Comparison of ENCODE assay signal across 9 cellular contexts in the genomic region with DNA sequence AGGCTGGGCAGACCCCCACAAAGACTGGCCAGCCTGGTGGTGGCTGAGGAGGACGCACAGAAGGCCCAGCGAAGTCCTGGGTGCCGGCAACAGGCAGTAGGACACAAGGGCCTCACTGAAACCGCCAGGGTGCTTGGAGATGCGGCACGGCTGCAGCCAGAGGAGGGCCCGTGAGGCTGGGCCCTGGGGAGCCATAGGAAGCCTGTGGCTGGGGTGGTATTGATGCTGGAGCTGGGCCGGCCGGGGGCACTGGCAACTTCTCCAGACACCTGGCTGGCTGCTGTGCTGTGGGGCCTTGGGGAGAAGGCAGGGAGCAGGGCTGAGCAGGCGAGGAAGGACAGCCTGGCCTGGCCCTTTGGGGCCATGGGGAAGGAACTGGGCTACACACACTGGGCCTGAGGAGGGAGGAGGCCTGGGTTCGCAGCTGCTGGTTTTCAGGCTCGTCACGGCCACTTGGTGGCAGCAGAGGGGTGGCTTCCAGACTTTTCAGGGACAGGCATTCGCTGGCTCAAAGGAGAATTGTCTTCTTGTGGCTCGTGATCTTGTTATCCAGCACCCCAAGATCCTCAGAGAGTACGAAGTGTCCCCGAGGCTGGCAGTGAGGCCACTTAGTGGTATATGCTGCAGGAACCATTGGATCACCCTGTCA. TPM values are rescaled to one million over a fixed set of nuclear protein-coding genes. Genes with fewer than 3 reads are reported as not detected.
A peak's percentile ranks its signal among the peaks of the same experiment; 100 is the strongest.
DNase-seq lines count a peak whose midpoint lies in the region; ATAC-seq and TF ChIP-seq lines count a peak whose summit lies in the region.
"Had no signal": no experiment of that assay in that cellular context is flagged by ENCODE, and none has a peak within 500 bp of the region (broad histone marks: within the 10 kb centered on the region; RNA-seq: fewer than 3 reads in every experiment).

No MANE protein-coding gene starts in this region.

- H3K27me3 ChIP-seq in HL-60 (ENCODE audit: insufficient read depth, poor library complexity, severe bottlenecking), result no peaks in the 10 kb centered on the region

- no peak overlapping the region for H3K4me3 ChIP-seq in HL-60 (replicated peaks; ENCODE audit: insufficient read depth, low read length)

- CTCF ChIA-PET in activated naive CD4-positive, alpha-beta T cell treated with anti-CD3 and anti-CD28 coated beads for 36 hours (lab: Charles Lee), result interaction anchor here (0.7 to 3.2 kb wide), 11 partner anchors 10 to 113 kb away, joined by 3 to 16 read pairs (median 3); no protein-coding TSS in a partner anchor

- H3K4me1 Mint-ChIP-seq in activated naive CD4-positive, alpha-beta T cell treated with anti-CD3 and anti-CD28 coated beads for 36 hours (ENCODE audit: low read depth), result no peaks in the 10 kb centered on the region
- no peaks in the 10 kb centered on the region for H3K4me1 Mint-ChIP-seq in progenitor cell of endocrine pancreas (ENCODE audit: low read depth)

- no peaks in the 10 kb centered on the region for H3K27me3 Mint-ChIP-seq in activated naive CD4-positive, alpha-beta T cell treated with anti-CD3 and anti-CD28 coated beads for 36 hours (ENCODE audit: low read depth)
- peaks cover 19% of the 10 kb centered on the region for H3K27me3 Mint-ChIP-seq in progenitor cell of endocrine pancreas

- peak; percentile 93 for ATAC-seq in SK-N-SH treated with all-trans-retinoic acid at 6 μM for 48 hours
- ATAC-seq in HG03521 (IDR thresholded peaks at IDR 0.05; ENCODE audit: unreplicated experiment), result no peak

- H3K27ac Mint-ChIP-seq in activated naive CD4-positive, alpha-beta T cell treated with anti-CD3 and anti-CD28 coated beads for 36 hours, result no peak overlapping the region
- no peak overlapping the region for H3K27ac Mint-ChIP-seq in progenitor cell of endocrine pancreas
- H3K27ac Mint-ChIP-seq: T-helper 1 cell treated with Interleukin-12 subunit alpha and Interleukin-12 subunit beta and Interleukin-4 antibody, amounts not matched to agents 30 μg/mL and 1 μg/mL, for 36 hours had no signal

- no peak overlapping the region for H3K27ac ChIP-seq in HL-60 (replicated peaks)

- DNase-seq in DMS114 treated with DMSO at 0.1 percent for 48 hours (lab: John Stamatoyannopoulos, UW; ENCODE audit: unreplicated experiment) (peak; percentile 1), HL-60 (ENCODE audit: low read depth in 1 of 2, low spot score in 1 of 2) (peak; percentile 25 to 68), glomerular visceral epithelial cell (ENCODE audit: extremely low spot score) (peak; percentile 40), progenitor cell of endocrine pancreas (ENCODE audit: low spot score, unreplicated experiment) (peak; percentile 50), GOT3 (lab: John Stamatoyannopoulos, UW) (no peak)
- peak; percentile 75 for DNase-seq in activated naive CD4-positive, alpha-beta T cell treated with anti-CD3 and anti-CD28 coated beads for 36 hours

- TF ChIP-seq CTCF in HL-60 (IDR thresholded peaks at IDR 0.05; ENCODE audit: insufficient read depth, low read length), result peak; percentile 27
- TF ChIP-seq CTCF in progenitor cell of endocrine pancreas (IDR thresholded peaks at IDR 0.05; ENCODE audit: unreplicated experiment), result peak; percentile 60

- no peak overlapping the region for H3K4me3 Mint-ChIP-seq in activated naive CD4-positive, alpha-beta T cell treated with anti-CD3 and anti-CD28 coated beads for 36 hours
- H3K4me3 Mint-ChIP-seq in progenitor cell of endocrine pancreas (ENCODE audit: low read depth), result no peak overlapping the region
- H3K4me3 Mint-ChIP-seq: T-helper 1 cell treated with Interleukin-12 subunit alpha and Interleukin-12 subunit beta and Interleukin-4 antibody, amounts not matched to agents 30 μg/mL and 1 μg/mL, for 36 hours had no signal

- H3K36me3 Mint-ChIP-seq in activated naive CD4-positive, alpha-beta T cell treated with anti-CD3 and anti-CD28 coated beads for 36 hours (ENCODE audit: low read depth), result no peaks in the 10 kb centered on the region
- no peaks in the 10 kb centered on the region for H3K36me3 Mint-ChIP-seq in progenitor cell of endocrine pancreas (ENCODE audit: insufficient read depth)

- no peaks in the 10 kb centered on the region for H3K9me3 Mint-ChIP-seq in activated naive CD4-positive, alpha-beta T cell treated with anti-CD3 and anti-CD28 coated beads for 36 hours
- peaks cover 14% of the 10 kb centered on the region for H3K9me3 Mint-ChIP-seq in progenitor cell of endocrine pancreas (ENCODE audit: low read depth)
- H3K9me3 Mint-ChIP-seq: T-helper 1 cell treated with Interleukin-12 subunit alpha and Interleukin-12 subunit beta and Interleukin-4 antibody, amounts not matched to agents 30 μg/mL and 1 μg/mL, for 36 hours had no signal

- intact Hi-C loops in activated naive CD4-positive, alpha-beta T cell treated with anti-CD3 and anti-CD28 coated beads for 36 hours (cut with micrococcal nuclease), result loop anchor here (1.0 to 5.0 kb wide), 4 partner anchors 58 to 114 kb away; no protein-coding TSS in a partner anchor

TF ChIP-seq in SK-N-SH treated with all-trans-retinoic acid at 6 μM for 48 hours, 23 proteins besides CTCF, POLR2A, EP300 and RAD21 (continues in another document):
- no peak for TF ChIP-seq ZNF8 (CRISPR knock-in tag; IDR thresholded peaks at IDR 0.05)
- TF ChIP-seq RARB (CRISPR knock-in tag; IDR thresholded peaks at IDR 0.05), result no peak
- no peak for TF ChIP-seq ZFP30 (CRISPR knock-in tag; IDR thresholded peaks at IDR 0.05)
- TF ChIP-seq TCF4 (CRISPR knock-in tag; IDR thresholded peaks at IDR 0.05; ENCODE audit: borderline replicate concordance), result no peak
- TF ChIP-seq ZC3H10 (CRISPR knock-in tag; IDR thresholded peaks at IDR 0.05), result no peak
- TF ChIP-seq CSDC2 (CRISPR knock-in tag; IDR thresholded peaks at IDR 0.05), result no peak
- no peak for TF ChIP-seq SNAI2 (CRISPR knock-in tag; IDR thresholded peaks at IDR 0.05)
- TF ChIP-seq ISL1 (CRISPR knock-in tag; IDR thresholded peaks at IDR 0.05), result no peak
- TF ChIP-seq, protein P1, sequence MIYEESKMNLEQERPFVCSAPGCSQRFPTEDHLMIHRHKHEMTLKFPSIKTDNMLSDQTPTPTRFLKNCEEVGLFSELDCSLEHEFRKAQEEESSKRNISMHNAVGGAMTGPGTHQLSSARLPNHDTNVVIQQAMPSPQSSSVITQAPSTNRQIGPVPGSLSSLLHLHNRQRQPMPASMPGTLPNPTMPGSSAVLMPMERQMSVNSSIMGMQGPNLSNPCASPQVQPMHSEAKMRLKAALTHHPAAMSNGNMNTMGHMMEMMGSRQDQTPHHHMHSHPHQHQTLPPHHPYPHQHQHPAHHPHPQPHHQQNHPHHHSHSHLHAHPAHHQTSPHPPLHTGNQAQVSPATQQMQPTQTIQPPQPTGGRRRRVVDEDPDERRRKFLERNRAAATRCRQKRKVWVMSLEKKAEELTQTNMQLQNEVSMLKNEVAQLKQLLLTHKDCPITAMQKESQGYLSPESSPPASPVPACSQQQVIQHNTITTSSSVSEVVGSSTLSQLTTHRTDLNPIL (CRISPR knock-in tag; IDR thresholded peaks at IDR 0.05; ENCODE audit: low read depth), result no peak
- TF ChIP-seq, protein P2, sequence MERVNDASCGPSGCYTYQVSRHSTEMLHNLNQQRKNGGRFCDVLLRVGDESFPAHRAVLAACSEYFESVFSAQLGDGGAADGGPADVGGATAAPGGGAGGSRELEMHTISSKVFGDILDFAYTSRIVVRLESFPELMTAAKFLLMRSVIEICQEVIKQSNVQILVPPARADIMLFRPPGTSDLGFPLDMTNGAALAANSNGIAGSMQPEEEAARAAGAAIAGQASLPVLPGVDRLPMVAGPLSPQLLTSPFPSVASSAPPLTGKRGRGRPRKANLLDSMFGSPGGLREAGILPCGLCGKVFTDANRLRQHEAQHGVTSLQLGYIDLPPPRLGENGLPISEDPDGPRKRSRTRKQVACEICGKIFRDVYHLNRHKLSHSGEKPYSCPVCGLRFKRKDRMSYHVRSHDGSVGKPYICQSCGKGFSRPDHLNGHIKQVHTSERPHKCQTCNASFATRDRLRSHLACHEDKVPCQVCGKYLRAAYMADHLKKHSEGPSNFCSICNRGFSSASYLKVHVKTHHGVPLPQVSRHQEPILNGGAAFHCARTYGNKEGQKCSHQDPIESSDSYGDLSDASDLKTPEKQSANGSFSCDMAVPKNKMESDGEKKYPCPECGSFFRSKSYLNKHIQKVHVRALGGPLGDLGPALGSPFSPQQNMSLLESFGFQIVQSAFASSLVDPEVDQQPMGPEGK (CRISPR knock-in tag; IDR thresholded peaks at IDR 0.05; ENCODE audit: borderline replicate concordance), result no peak
- TF ChIP-seq ARNTL (CRISPR knock-in tag; IDR thresholded peaks at IDR 0.05; ENCODE audit: borderline replicate concordance, low read depth), result no peak
- TF ChIP-seq ZNF565 (CRISPR knock-in tag; conservative IDR thresholded peaks at IDR 0.05; ENCODE audit: low read depth), result no peak
- TF ChIP-seq BACH2 (CRISPR knock-in tag; IDR thresholded peaks at IDR 0.05; ENCODE audit: borderline replicate concordance), result no peak
- TF ChIP-seq, protein P3, sequence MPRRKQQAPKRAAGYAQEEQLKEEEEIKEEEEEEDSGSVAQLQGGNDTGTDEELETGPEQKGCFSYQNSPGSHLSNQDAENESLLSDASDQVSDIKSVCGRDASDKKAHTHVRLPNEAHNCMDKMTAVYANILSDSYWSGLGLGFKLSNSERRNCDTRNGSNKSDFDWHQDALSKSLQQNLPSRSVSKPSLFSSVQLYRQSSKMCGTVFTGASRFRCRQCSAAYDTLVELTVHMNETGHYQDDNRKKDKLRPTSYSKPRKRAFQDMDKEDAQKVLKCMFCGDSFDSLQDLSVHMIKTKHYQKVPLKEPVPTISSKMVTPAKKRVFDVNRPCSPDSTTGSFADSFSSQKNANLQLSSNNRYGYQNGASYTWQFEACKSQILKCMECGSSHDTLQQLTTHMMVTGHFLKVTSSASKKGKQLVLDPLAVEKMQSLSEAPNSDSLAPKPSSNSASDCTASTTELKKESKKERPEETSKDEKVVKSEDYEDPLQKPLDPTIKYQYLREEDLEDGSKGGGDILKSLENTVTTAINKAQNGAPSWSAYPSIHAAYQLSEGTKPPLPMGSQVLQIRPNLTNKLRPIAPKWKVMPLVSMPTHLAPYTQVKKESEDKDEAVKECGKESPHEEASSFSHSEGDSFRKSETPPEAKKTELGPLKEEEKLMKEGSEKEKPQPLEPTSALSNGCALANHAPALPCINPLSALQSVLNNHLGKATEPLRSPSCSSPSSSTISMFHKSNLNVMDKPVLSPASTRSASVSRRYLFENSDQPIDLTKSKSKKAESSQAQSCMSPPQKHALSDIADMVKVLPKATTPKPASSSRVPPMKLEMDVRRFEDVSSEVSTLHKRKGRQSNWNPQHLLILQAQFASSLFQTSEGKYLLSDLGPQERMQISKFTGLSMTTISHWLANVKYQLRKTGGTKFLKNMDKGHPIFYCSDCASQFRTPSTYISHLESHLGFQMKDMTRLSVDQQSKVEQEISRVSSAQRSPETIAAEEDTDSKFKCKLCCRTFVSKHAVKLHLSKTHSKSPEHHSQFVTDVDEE (CRISPR knock-in tag; IDR thresholded peaks at IDR 0.05), result no peak

RNA-seq across cellular contexts. Expression of a gene that starts 37.2 kb away (rescaled TPM):
- total RNA-seq in activated naive CD4-positive, alpha-beta T cell treated with anti-CD3 and anti-CD28 coated beads for 36 hours, result not detected
- 0.11 and 0.60 TPM in 2 replicates for total RNA-seq in progenitor cell of endocrine pancreas

RNA-seq across cellular contexts. Expression of a gene that starts 44.3 kb away (rescaled TPM):
- total RNA-seq in activated naive CD4-positive, alpha-beta T cell treated with anti-CD3 and anti-CD28 coated beads for 36 hours, result 10 to 100 TPM; 13.4 to 15.1 TPM
- 19.1 and 19.2 TPM in 2 replicates for total RNA-seq in progenitor cell of endocrine pancreas

RNA-seq across cellular contexts. Expression of a gene that starts 59.9 kb away (rescaled TPM):
- not detected for total RNA-seq in activated naive CD4-positive, alpha-beta T cell treated with anti-CD3 and anti-CD28 coated beads for 36 hours
- total RNA-seq in progenitor cell of endocrine pancreas, result 0.98 and 1.1 TPM in 2 replicates
